In genomic region chr4:82711158-82711785, GRCh38 we compare ENCODE assay signal across 15 cellular contexts.
"Had no signal": no experiment of that assay in that cellular context is flagged by ENCODE, and none has a peak within 500 bp of the region (broad histone marks: within the 10 kb centered on the region; RNA-seq: fewer than 3 reads in every experiment).

No MANE protein-coding gene starts in this region.

- DNase-seq: activated CD4-positive, alpha-beta T cell treated with anti-CD3 and anti-CD28 coated beads, Interleukin-2, amount 50 U/mL, for 48 hours; activated naive CD4-positive, alpha-beta T cell treated with anti-CD3 and anti-CD28 coated beads for 36 hours; activated T-cell treated with anti-CD3 and anti-CD28 coated beads, Interleukin-2, amount 50 U/mL, for 1 hour; nephron progenitor cell; stimulated activated CD4-positive, alpha-beta T cell treated with anti-CD3 and anti-CD28 coated beads, Interleukin-4, amount 100 ng/mL, for 4 hours; stimulated activated CD8-positive, alpha-beta memory T cell treated with anti-CD3 and anti-CD28 coated beads, Interleukin-4, amount 100 ng/mL, for 48 hours; stimulated activated naive CD4-positive, alpha-beta T cell treated with Interleukin-2 at 50 U/mL for 16 hours; T-helper 17 cell; WERI-Rb-1 had no signal

- H2AFZ ChIP-seq: hepatocyte had no signal

- ATAC-seq: T-helper 17 cell had no signal

- H3K9me3 Mint-ChIP-seq: activated naive CD4-positive, alpha-beta T cell treated with anti-CD3 and anti-CD28 coated beads for 36 hours; activated T-helper 2 cell treated with anti-CD3 and anti-CD28 coated beads, Interferon-gamma antibody, Interleukin-2, Interleukin-4, amounts not matched to agents 10 μg/mL and 5 μg/mL and 100 μg/mL, durations not matched to agents 14 hours and 24 hours and 36 hours; nephron progenitor cell had no signal

- H3K27me3 ChIP-seq: hepatocyte, right atrium auricular region, suprapubic skin had no signal

- H3K27ac ChIP-seq: hepatocyte, right atrium auricular region, skin epidermis, suprapubic skin, WERI-Rb-1 had no signal

- H3K36me3 ChIP-seq: right atrium auricular region, suprapubic skin, WERI-Rb-1 had no signal

- H3K79me2 ChIP-seq: hepatocyte had no signal

- H3K4me1 Mint-ChIP-seq: T-helper 17 cell had no signal

- H3K4me3 ChIP-seq: hepatocyte, right atrium auricular region, skin epidermis, suprapubic skin had no signal

- H3K27ac Mint-ChIP-seq: activated naive CD4-positive, alpha-beta T cell treated with anti-CD3 and anti-CD28 coated beads for 36 hours; activated T-helper 2 cell treated with anti-CD3 and anti-CD28 coated beads, Interferon-gamma antibody, Interleukin-2, Interleukin-4, amounts not matched to agents 10 μg/mL and 5 μg/mL and 100 μg/mL, durations not matched to agents 14 hours and 24 hours and 36 hours; nephron progenitor cell; progenitor cell of endocrine pancreas; T-helper 17 cell had no signal

- H3K4me2 ChIP-seq: hepatocyte had no signal

- H3K4me3 Mint-ChIP-seq: activated naive CD4-positive, alpha-beta T cell treated with anti-CD3 and anti-CD28 coated beads for 36 hours; nephron progenitor cell; T-helper 17 cell had no signal

- H3K9me3 ChIP-seq: right atrium auricular region, suprapubic skin had no signal
